Comparison of ENCODE assay signal across 12 cellular contexts in genomic region chr2:230723363-230723762, GRCh38. TPM values are rescaled to one million over a fixed set of nuclear protein-coding genes. Genes with fewer than 3 reads are reported as not detected.
DNase-seq lines count a peak whose midpoint lies in the region; TF ChIP-seq lines count a peak whose summit lies in the region.
"Had no signal": no experiment of that assay in that cellular context is flagged by ENCODE, and none has a peak within 500 bp of the region (broad histone marks: within the 10 kb centered on the region; RNA-seq: fewer than 3 reads in every experiment).

No MANE protein-coding gene starts in this region.

- H3K4me1 ChIP-seq in esophagus muscularis mucosa: peaks cover 29 to 73% (median 56%) of the 10 kb centered on the region in 4 donors
- H3K4me1 ChIP-seq in thymus (ENCODE audit: control insufficient read depth, insufficient read depth, low read length): peaks cover 4% of the 10 kb centered on the region

- H3K4me3 ChIP-seq in esophagus muscularis mucosa: no peak overlapping the region
- no peak overlapping the region for H3K4me3 ChIP-seq in thymus (ENCODE audit: low read length)

- no peak for TF ChIP-seq CTCF in esophagus muscularis mucosa (IDR thresholded peaks at IDR 0.05)

- H3K27me3 ChIP-seq in esophagus muscularis mucosa (no peaks in the 10 kb centered on the region), thymus (ENCODE audit: control insufficient read depth, insufficient read depth) (no peaks in the 10 kb centered on the region)

- no peaks in the 10 kb centered on the region for H3K9me3 ChIP-seq in esophagus muscularis mucosa
- no peaks in the 10 kb centered on the region for H3K9me3 ChIP-seq in thymus (ENCODE audit: control insufficient read depth)

- no peak for TF ChIP-seq EP300 in esophagus muscularis mucosa (IDR thresholded peaks at IDR 0.05)

- intact Hi-C loops in esophagus muscularis mucosa (cut with DNase I): no loop called here

- peaks cover 0 to 22% (median 4%) of the 10 kb centered on the region in 4 donors for H3K36me3 ChIP-seq in esophagus muscularis mucosa
- peaks cover 4% of the 10 kb centered on the region for H3K36me3 ChIP-seq in thymus (ENCODE audit: control insufficient read depth, insufficient read depth)

- 46% methylated on average over 2 of the region's 2 CpGs for WGBS in esophagus muscularis mucosa
- WGBS in thymus: 46% methylated on average over 2 of the region's 2 CpGs

- H3K27ac ChIP-seq in esophagus muscularis mucosa (replicated peaks in 1 of 4) (peak overlapping the region in 1 of 4 donors; percentile 30), thymus (ENCODE audit: low read depth) (peak overlapping the region; percentile 53)

- TF ChIP-seq POLR2A in esophagus muscularis mucosa (IDR thresholded peaks at IDR 0.05; ENCODE audit: low read depth): no peak

- DNase-seq in stimulated activated CD4-positive, alpha-beta T cell treated with anti-CD3 and anti-CD28 coated beads, Interleukin-15, amount 100 ng/mL, for 24 hours: peak; percentile 16
- DNase-seq in stimulated activated CD4-positive, alpha-beta T cell treated with anti-CD3 and anti-CD28 coated beads, Interleukin-4, amount 100 ng/mL, for 1 hour: no peak
- peak; percentile 16 for DNase-seq in activated T-cell treated with anti-CD3 and anti-CD28 coated beads for 4 hours
- DNase-seq in esophagus muscularis mucosa (ENCODE audit: extremely low spot score): peak; percentile 64
- no peak for DNase-seq in NCI-H1930 (lab: John Stamatoyannopoulos, UW)
- DNase-seq in NCI-H2107 treated with DMSO at 0.1 percent for 48 hours (lab: John Stamatoyannopoulos, UW; ENCODE audit: unreplicated experiment): no peak
- DNase-seq in NCI-H2227 (lab: John Stamatoyannopoulos, UW; ENCODE audit: unreplicated experiment): no peak
- DNase-seq: dermis blood vessel endothelial cell, NCI-H2171, SHP77, small intestine had no signal

RNA-seq across cellular contexts. Expression of gene CAB39, which starts 10.7 kb away (rescaled TPM):
- total RNA-seq in esophagus muscularis mucosa: 100 to 1,000 TPM in 1 of 4 donors, 10 to 100 TPM in 3; 73.6 to 105 (median 83.9) TPM
- polyA plus RNA-seq in thymus: 49.2 TPM

Comparison
In these comparisons a context has a peak if more than half of its experiments do, and no peak if none do; other contexts are left out.
1. DNase-seq: peak in stimulated activated CD4-positive, alpha-beta T cell treated with anti-CD3 and anti-CD28 coated beads, Interleukin-15, amount 100 ng/mL, for 24 hours (single experiment), activated T-cell treated with anti-CD3 and anti-CD28 coated beads for 4 hours (single experiment) and esophagus muscularis mucosa (single experiment); none in stimulated activated CD4-positive, alpha-beta T cell treated with anti-CD3 and anti-CD28 coated beads, Interleukin-4, amount 100 ng/mL, for 1 hour (single experiment), NCI-H1930 (0 of 2), NCI-H2107 treated with DMSO at 0.1 percent for 48 hours (single experiment) and NCI-H2227 (single experiment).